8 cellular contexts compared by ENCODE assay signal in genomic region chr17:49880291-49881053, GRCh38. TPM values are rescaled to one million over a fixed set of nuclear protein-coding genes. Genes with fewer than 3 reads are reported as not detected.
DNase-seq lines count a peak whose midpoint lies in the region; ATAC-seq and TF ChIP-seq lines count a peak whose summit lies in the region.

No MANE protein-coding gene starts in this region.

- H3K27ac ChIP-seq in OCI-LY1 (ENCODE audit: low read depth, low read length, poor library complexity, severe bottlenecking): no peak overlapping the region

- H3K4me1 ChIP-seq in ES-I3 (ENCODE audit: insufficient read depth, low read length): peaks cover 24% of the 10 kb centered on the region
- no peaks in the 10 kb centered on the region for H3K4me1 ChIP-seq in OCI-LY1 (ENCODE audit: insufficient read depth, low read length, severe bottlenecking)
- peaks cover 5% of the 10 kb centered on the region for H3K4me1 ChIP-seq in mucosa of descending colon (ENCODE audit: low read depth)

- H4K20me1 ChIP-seq in OCI-LY1 (ENCODE audit: insufficient read depth, low read length): no peaks in the 10 kb centered on the region

- H3K9me2 ChIP-seq in OCI-LY1 (ENCODE audit: low read depth, low read length): no peaks in the 10 kb centered on the region

- H3K9me3 ChIP-seq in ES-I3 (ENCODE audit: control insufficient read depth, insufficient read depth, low read length) (no peaks in the 10 kb centered on the region), OCI-LY1 (ENCODE audit: low read length) (no peaks in the 10 kb centered on the region), mucosa of descending colon (no peaks in the 10 kb centered on the region)

- TF ChIP-seq CTCF in OCI-LY1 (IDR thresholded peaks at IDR 0.05; ENCODE audit: low read length): peak; percentile 84
- peak; percentile 83 for TF ChIP-seq CTCF in epithelial cell of proximal tubule (conservative IDR thresholded peaks at IDR 0.05; ENCODE audit: low read depth, low read length)
- TF ChIP-seq CTCF in mucosa of descending colon (IDR thresholded peaks at IDR 0.05): peak; percentile 99

- peaks cover 9% of the 10 kb centered on the region; the same call in 1 of the 2 replicates for H3K27me3 ChIP-seq in OCI-LY1 (ENCODE audit: insufficient read depth, low read length)

- no peak overlapping the region for H3K4me3 ChIP-seq in OCI-LY1 (ENCODE audit: low read depth, low read length, poor library complexity, severe bottlenecking)
- H3K4me3 ChIP-seq in epithelial cell of proximal tubule (ENCODE audit: low read depth, low read length): no peak overlapping the region
- no peak overlapping the region for H3K4me3 ChIP-seq in mucosa of descending colon

- intact Hi-C loops in mucosa of descending colon (cut with DNase I, micrococcal nuclease): no loop called here

- H3K4me2 ChIP-seq in OCI-LY1 (ENCODE audit: low read length): no peak overlapping the region

- peak; percentile 90 for DNase-seq in activated CD8-positive, alpha-beta memory T cell treated with anti-CD3 and anti-CD28 coated beads, Interleukin-2, amount 50 U/mL, for 48 hours
- DNase-seq in epithelial cell of proximal tubule (ENCODE audit: low read depth) (no peak), mucosa of descending colon (peak; percentile 70 to 81 (median 73))
- peak; percentile 37 to 50 for DNase-seq in stimulated activated CD8-positive, alpha-beta memory T cell treated with anti-CD3 and anti-CD28 coated beads, Interleukin-7, amount 100 ng/mL, for 1 hour (ENCODE audit: low read depth in 2 of 2)

- H3K9ac ChIP-seq in ES-I3 (ENCODE audit: low read depth, low read length) (peak overlapping the region; percentile 68), OCI-LY1 (ENCODE audit: low read length) (no peak overlapping the region)

- no peak overlapping the region for H2AFZ ChIP-seq in OCI-LY1 (ENCODE audit: low read length)

- no peaks in the 10 kb centered on the region for H3F3A ChIP-seq in OCI-LY1 (ENCODE audit: insufficient read depth, low read length)

- H3K36me3 ChIP-seq in ES-I3 (ENCODE audit: insufficient read depth, low read length) (no peaks in the 10 kb centered on the region), OCI-LY1 (ENCODE audit: insufficient read depth, low read length) (no peaks in the 10 kb centered on the region), mucosa of descending colon (ENCODE audit: low read depth) (no peaks in the 10 kb centered on the region)

- ATAC-seq in HG03139 (IDR thresholded peaks at IDR 0.05; ENCODE audit: unreplicated experiment): peak; percentile 68
- peak; percentile 95 for ATAC-seq in mucosa of descending colon
- no peak for ATAC-seq in GM19351 (IDR thresholded peaks at IDR 0.05; ENCODE audit: unreplicated experiment)

- H3K79me2 ChIP-seq in OCI-LY1 (ENCODE audit: insufficient read depth, low read length): no peaks in the 10 kb centered on the region

RNA-seq across cellular contexts. Expression of gene TAC4, which starts 32.6 kb away (rescaled TPM):
- not detected in 2 replicates for total RNA-seq in epithelial cell of proximal tubule
- total RNA-seq in mucosa of descending colon: not detected
